22 cellular contexts compared by ENCODE assay signal in the genomic region with DNA sequence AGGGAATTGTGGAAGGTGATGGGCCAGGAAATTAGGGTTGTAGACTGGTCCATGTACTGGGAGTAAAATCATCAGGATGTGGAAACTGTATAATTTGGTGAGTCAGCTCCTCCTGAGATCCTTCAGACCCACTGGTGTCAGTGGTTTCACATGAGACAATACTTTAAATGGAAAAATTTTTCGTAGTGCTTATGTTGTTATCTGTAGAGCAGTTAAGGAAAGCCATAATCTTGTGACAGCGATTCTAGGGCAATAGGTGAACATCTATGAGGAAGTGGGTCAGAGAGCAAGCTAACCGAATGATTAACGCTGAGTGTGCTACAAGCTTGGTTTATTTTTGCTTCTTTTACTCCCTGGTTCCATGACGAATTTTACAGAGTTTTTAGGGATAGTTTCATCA.
DNase-seq lines count a peak whose midpoint lies in the region; ATAC-seq, FAIRE-seq and TF ChIP-seq lines count a peak whose summit lies in the region.
"Had no signal": no experiment of that assay in that cellular context is flagged by ENCODE, and none has a peak within 500 bp of the region (broad histone marks: within the 10 kb centered on the region; RNA-seq: fewer than 3 reads in every experiment).

No MANE protein-coding gene starts in this region.

- H2AFZ ChIP-seq in PC-9, result peak overlapping the region; percentile 66
- no peak overlapping the region for H2AFZ ChIP-seq in MM.1S (ENCODE audit: low read length)

- CTCF ChIA-PET in Calu3 (lab: Charles Lee) (no interaction called here), PC-9 (lab: Charles Lee) (no interaction called here)

- POLR2A ChIA-PET in PC-9 (lab: Charles Lee; ENCODE audit: unreplicated experiment), result no interaction called here

- H3K36me3 Mint-ChIP-seq in Calu3 (ENCODE audit: insufficient read depth, unreplicated experiment), result peaks cover 9% of the 10 kb centered on the region
- H3K36me3 Mint-ChIP-seq: CD4-positive, CD25-positive, alpha-beta regulatory T cell had no signal

- H3K27me3 ChIP-seq in PC-9 (ENCODE audit: insufficient read depth, low read depth) (no peaks in the 10 kb centered on the region), MM.1S (replicated peaks; ENCODE audit: insufficient read depth, low read length) (no peaks in the 10 kb centered on the region)

- H3K4me1 ChIP-seq in PC-9 (replicated peaks; ENCODE audit: insufficient read depth) (peaks cover 34% of the 10 kb centered on the region), mucosa of descending colon (ENCODE audit: low read depth) (no peaks in the 10 kb centered on the region), MM.1S (ENCODE audit: low read length) (no peaks in the 10 kb centered on the region)

- H3K27me3 Mint-ChIP-seq in Calu3 (ENCODE audit: unreplicated experiment), result no peaks in the 10 kb centered on the region
- H3K27me3 Mint-ChIP-seq: CD4-positive, CD25-positive, alpha-beta regulatory T cell had no signal

- H3K4me2 ChIP-seq in PC-9 (no peak overlapping the region; the same call in 1 of the 2 replicates), MM.1S (ENCODE audit: low read depth, low read length) (no peak overlapping the region)

- H4K20me1 ChIP-seq in PC-9 (ENCODE audit: insufficient read depth) (no peaks in the 10 kb centered on the region), MM.1S (ENCODE audit: insufficient read depth, low read length) (no peaks in the 10 kb centered on the region)

- H3K9me2 ChIP-seq in PC-9 (ENCODE audit: insufficient read depth) (no peaks in the 10 kb centered on the region), MM.1S (replicated peaks; ENCODE audit: insufficient read depth, low read length) (no peaks in the 10 kb centered on the region)

- peaks cover 3% of the 10 kb centered on the region for H3K9me3 Mint-ChIP-seq in Calu3 (ENCODE audit: low read depth, unreplicated experiment)

- peaks cover 34% of the 10 kb centered on the region for H3K4me1 Mint-ChIP-seq in Calu3 (ENCODE audit: low read depth, unreplicated experiment)
- H3K4me1 Mint-ChIP-seq: CD4-positive, CD25-positive, alpha-beta regulatory T cell had no signal

- no peak for DNase-seq in Calu3
- DNase-seq in PC-9, result peak in 1 of 2 experiments; percentile 62
- peak in 1 of 3 donors; percentile 61 for DNase-seq in mucosa of descending colon
- no peak for DNase-seq in MM.1S
- no peak for DNase-seq in amniotic stem cell (lab: John Stamatoyannopoulos, UW)
- DNase-seq in NCI-H2196 (lab: John Stamatoyannopoulos, UW; ENCODE audit: unreplicated experiment), result no peak
- DNase-seq: CD4-positive, CD25-positive, alpha-beta regulatory T cell; DMS 273 treated with DMSO at 0.1 percent for 48 hours; DMS79 treated with DMSO at 0.1 percent for 48 hours; H7; NCI-H1092; NCI-H1436; NCI-H187 treated with DMSO at 0.1 percent for 48 hours; NCI-H345; NCI-H524 treated with DMSO at 0.1 percent for 48 hours; NCI-H82; RPMI8226; SHP77 had no signal

- FAIRE-seq in colon (lab: Jason Lieb, UNC), result peak; percentile 53
- FAIRE-seq: GM12878, HepG2, K562 had no signal

- peak overlapping the region; percentile 88 for H3K27ac ChIP-seq in PC-9
- no peak overlapping the region for H3K27ac ChIP-seq in MM.1S (ENCODE audit: low read length)

- H3F3A ChIP-seq in PC-9 (ENCODE audit: insufficient read depth, low read depth) (peaks cover 13% of the 10 kb centered on the region; the same call in 1 of the 2 replicates), MM.1S (ENCODE audit: insufficient read depth, low read length) (no peaks in the 10 kb centered on the region)

- H3K79me2 ChIP-seq in PC-9 (ENCODE audit: low read depth) (no peaks in the 10 kb centered on the region), MM.1S (ENCODE audit: low read length) (no peaks in the 10 kb centered on the region)

- peak; percentile 96 for ATAC-seq in mucosa of descending colon
- ATAC-seq: GM12878, HepG2, K562 had no signal

- intact Hi-C loops in Calu3 (cut with micrococcal nuclease; ENCODE audit: unreplicated experiment) (no loop called here), PC-9 (cut with micrococcal nuclease; ENCODE audit: unreplicated experiment) (no loop called here), mucosa of descending colon (cut with DNase I, micrococcal nuclease) (no loop called here)

- H3K9me3 ChIP-seq in PC-9 (ENCODE audit: insufficient read depth, low read depth) (peaks cover 10% of the 10 kb centered on the region; the same call in 1 of the 2 replicates), mucosa of descending colon (no peaks in the 10 kb centered on the region), MM.1S (replicated peaks; ENCODE audit: insufficient read depth, low read length) (no peaks in the 10 kb centered on the region)

- H3K36me3 ChIP-seq in PC-9 (ENCODE audit: low read depth), result no peaks in the 10 kb centered on the region
- H3K36me3 ChIP-seq in mucosa of descending colon (ENCODE audit: low read depth), result no peaks in the 10 kb centered on the region
- H3K36me3 ChIP-seq in MM.1S (replicated peaks; ENCODE audit: insufficient read depth, low read length), result no peaks in the 10 kb centered on the region

- peak overlapping the region; percentile 44 for H3K4me3 Mint-ChIP-seq in Calu3 (ENCODE audit: low read depth, unreplicated experiment)
- H3K4me3 Mint-ChIP-seq: CD4-positive, CD25-positive, alpha-beta regulatory T cell had no signal

- TF ChIP-seq CTCF in Calu3 (IDR thresholded peaks at IDR 0.05; ENCODE audit: unreplicated experiment) (no peak), PC-9 (conservative IDR thresholded peaks at IDR 0.05) (no peak), mucosa of descending colon (IDR thresholded peaks at IDR 0.05) (no peak), MM.1S (IDR thresholded peaks at IDR 0.05; ENCODE audit: low read length) (no peak)

- peak overlapping the region; percentile 99 for H3K27ac Mint-ChIP-seq in Calu3 (ENCODE audit: unreplicated experiment)
- H3K27ac Mint-ChIP-seq: CD4-positive, CD25-positive, alpha-beta regulatory T cell had no signal

- no peak overlapping the region for H3K4me3 ChIP-seq in PC-9
- no peak overlapping the region for H3K4me3 ChIP-seq in mucosa of descending colon
- no peak overlapping the region for H3K4me3 ChIP-seq in MM.1S (ENCODE audit: low read length)
- H3K4me3 ChIP-seq: GM12878, K562 had no signal

- H3K9ac ChIP-seq in MM.1S (ENCODE audit: low read length), result no peak overlapping the region

- BruUV-seq in Calu3 (replicated peaks; lab: Mats Ljungman, UMichigan), result no TSS peak
- no TSS peak for BruUV-seq in PC-9 (replicated peaks; lab: Mats Ljungman, UMichigan)
